ENCODE assay signal across 21 cellular contexts in genomic region chr5:103458497-103459040, GRCh38.
"Had no signal": no experiment of that assay in that cellular context is flagged by ENCODE, and none has a peak within 500 bp of the region (broad histone marks: within the 10 kb centered on the region; RNA-seq: fewer than 3 reads in every experiment).

No MANE protein-coding gene starts in this region.

- H3K36me3 ChIP-seq: brain microvascular endothelial cell, neural progenitor cell, prostate gland, spleen, vagina had no signal

- H3K27me3 ChIP-seq: brain microvascular endothelial cell, neural progenitor cell, spleen, testis, vagina had no signal

- H3K27ac Mint-ChIP-seq: activated CD4-positive, alpha-beta T cell treated with anti-CD3 and anti-CD28 coated beads, Interleukin-2, amount 10 ng/mL, durations not matched to agents 7 days and 5 days; activated CD8-positive, alpha-beta memory T cell treated with anti-CD3 and anti-CD28 coated beads, Interleukin-2, amount 10 ng/mL, durations not matched to agents 7 days and 5 days; activated CD8-positive, alpha-beta T cell treated with anti-CD3 and anti-CD28 coated beads for 36 hours; activated naive CD4-positive, alpha-beta T cell treated with anti-CD3 and anti-CD28 coated beads, Interleukin-2, amount 50 U/mL, for 72 hours; mesothelial cell of epicardium; naive thymus-derived CD8-positive, alpha-beta T cell; neural progenitor cell; type B pancreatic cell had no signal

- DNase-seq: activated CD4-positive, alpha-beta T cell treated with anti-CD3 and anti-CD28 coated beads, Interleukin-2, amount 10 ng/mL, durations not matched to agents 7 days and 5 days; activated CD8-positive, alpha-beta memory T cell treated with anti-CD3 and anti-CD28 coated beads, Interleukin-2, amount 10 ng/mL, durations not matched to agents 7 days and 5 days; activated CD8-positive, alpha-beta T cell treated with anti-CD3 and anti-CD28 coated beads for 36 hours; activated T-cell treated with anti-CD3 and anti-CD28 coated beads for 4 hours; aorta; brain microvascular endothelial cell; central memory CD4-positive, alpha-beta T cell; effector memory CD4-positive, alpha-beta T cell; foreskin melanocyte; kidney; naive thymus-derived CD8-positive, alpha-beta T cell; spleen; stimulated activated CD4-positive, alpha-beta T cell treated with anti-CD3 and anti-CD28 coated beads, Interleukin-4, amount 100 ng/mL, for 1 hour; stimulated activated naive CD4-positive, alpha-beta T cell; testis had no signal

- H3K4me1 Mint-ChIP-seq: activated CD4-positive, alpha-beta T cell treated with anti-CD3 and anti-CD28 coated beads, Interleukin-2, amount 10 ng/mL, durations not matched to agents 7 days and 5 days; activated CD8-positive, alpha-beta memory T cell treated with anti-CD3 and anti-CD28 coated beads, Interleukin-2, amount 10 ng/mL, durations not matched to agents 7 days and 5 days; mesothelial cell of epicardium had no signal

- H2AFZ ChIP-seq: neural progenitor cell had no signal

- H3K9ac ChIP-seq: neural progenitor cell had no signal

- H3K4me3 ChIP-seq: neural progenitor cell, prostate gland, spleen, testis, vagina had no signal

- H3K9me3 Mint-ChIP-seq: activated CD4-positive, alpha-beta T cell treated with anti-CD3 and anti-CD28 coated beads, Interleukin-2, amount 10 ng/mL, durations not matched to agents 7 days and 5 days; activated CD8-positive, alpha-beta T cell treated with anti-CD3 and anti-CD28 coated beads for 36 hours; neural progenitor cell; type B pancreatic cell had no signal

- H3K9me3 ChIP-seq: prostate gland, spleen, testis, vagina had no signal

- H3K4me1 ChIP-seq: neural progenitor cell, prostate gland, spleen, testis, vagina had no signal

- FAIRE-seq: kidney had no signal

- H3K27ac ChIP-seq: brain microvascular endothelial cell, neural progenitor cell, prostate gland, spleen, testis, vagina had no signal

- H3K27me3 Mint-ChIP-seq: type B pancreatic cell had no signal

- ATAC-seq: activated CD8-positive, alpha-beta memory T cell treated with anti-CD3 and anti-CD28 coated beads, Interleukin-2, amount 10 ng/mL, durations not matched to agents 7 days and 5 days; activated CD8-positive, alpha-beta T cell treated with anti-CD3 and anti-CD28 coated beads for 36 hours; activated naive CD4-positive, alpha-beta T cell treated with anti-CD3 and anti-CD28 coated beads, Interleukin-2, amount 50 U/mL, for 72 hours; naive thymus-derived CD8-positive, alpha-beta T cell had no signal

- H3K36me3 Mint-ChIP-seq: activated CD8-positive, alpha-beta memory T cell treated with anti-CD3 and anti-CD28 coated beads, Interleukin-2, amount 10 ng/mL, durations not matched to agents 7 days and 5 days; activated naive CD4-positive, alpha-beta T cell treated with anti-CD3 and anti-CD28 coated beads, Interleukin-2, amount 50 U/mL, for 72 hours; mesothelial cell of epicardium; naive thymus-derived CD8-positive, alpha-beta T cell; neural progenitor cell; type B pancreatic cell had no signal

- H3K4me2 ChIP-seq: neural progenitor cell had no signal

- H3K4me3 Mint-ChIP-seq: activated CD4-positive, alpha-beta T cell treated with anti-CD3 and anti-CD28 coated beads, Interleukin-2, amount 10 ng/mL, durations not matched to agents 7 days and 5 days; activated CD8-positive, alpha-beta memory T cell treated with anti-CD3 and anti-CD28 coated beads, Interleukin-2, amount 10 ng/mL, durations not matched to agents 7 days and 5 days; activated CD8-positive, alpha-beta T cell treated with anti-CD3 and anti-CD28 coated beads for 36 hours; mesothelial cell of epicardium; naive thymus-derived CD8-positive, alpha-beta T cell; neural progenitor cell; type B pancreatic cell had no signal
